Comparison of ENCODE assay signal across 17 cellular contexts in genomic region chr21:31205412-31205811, GRCh38.
"Had no signal": no experiment of that assay in that cellular context is flagged by ENCODE, and none has a peak within 500 bp of the region (broad histone marks: within the 10 kb centered on the region; RNA-seq: fewer than 3 reads in every experiment).

No MANE protein-coding gene starts in this region.

- H3K9ac ChIP-seq: SK-N-SH had no signal

- ATAC-seq: Panc1, PC-3 had no signal

- H3K27ac ChIP-seq: RWPE1 had no signal

- DNase-seq: KBM-7; MV-4-11; NCI-H1048; NCI-H1436 treated with DMSO at 0.1 percent for 48 hours; NCI-H1694; NCI-H187 treated with DMSO at 0.1 percent for 48 hours; NCI-H2029 treated with DMSO at 0.1 percent for 48 hours; NCI-H226; NCI-H446; NCI-H526; NCI-H82; NK-92 treated with Interleukin-12 subunit alpha and Interleukin-12 subunit beta, amount 100 ng/mL, for 24 hours; PC-3; SW 1271 had no signal

- H3K9me3 ChIP-seq: SK-N-SH had no signal

- H3K4me2 ChIP-seq: SK-N-SH had no signal
